1 cellular context compared by ENCODE assay signal in genomic region chr3:62370112-62371031, GRCh38.
TF ChIP-seq lines count a peak whose summit lies in the region.

No MANE protein-coding gene starts in this region.

TF ChIP-seq in SK-N-SH, 30 proteins besides CTCF, POLR2A, EP300 and RAD21 (continued from another document):
- no peak for TF ChIP-seq RCOR1 (IDR thresholded peaks at IDR 0.05; ENCODE audit: low read length)
- TF ChIP-seq, protein P1, sequence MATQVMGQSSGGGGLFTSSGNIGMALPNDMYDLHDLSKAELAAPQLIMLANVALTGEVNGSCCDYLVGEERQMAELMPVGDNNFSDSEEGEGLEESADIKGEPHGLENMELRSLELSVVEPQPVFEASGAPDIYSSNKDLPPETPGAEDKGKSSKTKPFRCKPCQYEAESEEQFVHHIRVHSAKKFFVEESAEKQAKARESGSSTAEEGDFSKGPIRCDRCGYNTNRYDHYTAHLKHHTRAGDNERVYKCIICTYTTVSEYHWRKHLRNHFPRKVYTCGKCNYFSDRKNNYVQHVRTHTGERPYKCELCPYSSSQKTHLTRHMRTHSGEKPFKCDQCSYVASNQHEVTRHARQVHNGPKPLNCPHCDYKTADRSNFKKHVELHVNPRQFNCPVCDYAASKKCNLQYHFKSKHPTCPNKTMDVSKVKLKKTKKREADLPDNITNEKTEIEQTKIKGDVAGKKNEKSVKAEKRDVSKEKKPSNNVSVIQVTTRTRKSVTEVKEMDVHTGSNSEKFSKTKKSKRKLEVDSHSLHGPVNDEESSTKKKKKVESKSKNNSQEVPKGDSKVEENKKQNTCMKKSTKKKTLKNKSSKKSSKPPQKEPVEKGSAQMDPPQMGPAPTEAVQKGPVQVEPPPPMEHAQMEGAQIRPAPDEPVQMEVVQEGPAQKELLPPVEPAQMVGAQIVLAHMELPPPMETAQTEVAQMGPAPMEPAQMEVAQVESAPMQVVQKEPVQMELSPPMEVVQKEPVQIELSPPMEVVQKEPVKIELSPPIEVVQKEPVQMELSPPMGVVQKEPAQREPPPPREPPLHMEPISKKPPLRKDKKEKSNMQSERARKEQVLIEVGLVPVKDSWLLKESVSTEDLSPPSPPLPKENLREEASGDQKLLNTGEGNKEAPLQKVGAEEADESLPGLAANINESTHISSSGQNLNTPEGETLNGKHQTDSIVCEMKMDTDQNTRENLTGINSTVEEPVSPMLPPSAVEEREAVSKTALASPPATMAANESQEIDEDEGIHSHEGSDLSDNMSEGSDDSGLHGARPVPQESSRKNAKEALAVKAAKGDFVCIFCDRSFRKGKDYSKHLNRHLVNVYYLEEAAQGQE (IDR thresholded peaks at IDR 0.05; ENCODE audit: low read depth, low read length): no peak
TF ChIP-seq in SK-N-SH: peak in this region for 0.
